8 cellular contexts compared by ENCODE assay signal in the genomic region with DNA sequence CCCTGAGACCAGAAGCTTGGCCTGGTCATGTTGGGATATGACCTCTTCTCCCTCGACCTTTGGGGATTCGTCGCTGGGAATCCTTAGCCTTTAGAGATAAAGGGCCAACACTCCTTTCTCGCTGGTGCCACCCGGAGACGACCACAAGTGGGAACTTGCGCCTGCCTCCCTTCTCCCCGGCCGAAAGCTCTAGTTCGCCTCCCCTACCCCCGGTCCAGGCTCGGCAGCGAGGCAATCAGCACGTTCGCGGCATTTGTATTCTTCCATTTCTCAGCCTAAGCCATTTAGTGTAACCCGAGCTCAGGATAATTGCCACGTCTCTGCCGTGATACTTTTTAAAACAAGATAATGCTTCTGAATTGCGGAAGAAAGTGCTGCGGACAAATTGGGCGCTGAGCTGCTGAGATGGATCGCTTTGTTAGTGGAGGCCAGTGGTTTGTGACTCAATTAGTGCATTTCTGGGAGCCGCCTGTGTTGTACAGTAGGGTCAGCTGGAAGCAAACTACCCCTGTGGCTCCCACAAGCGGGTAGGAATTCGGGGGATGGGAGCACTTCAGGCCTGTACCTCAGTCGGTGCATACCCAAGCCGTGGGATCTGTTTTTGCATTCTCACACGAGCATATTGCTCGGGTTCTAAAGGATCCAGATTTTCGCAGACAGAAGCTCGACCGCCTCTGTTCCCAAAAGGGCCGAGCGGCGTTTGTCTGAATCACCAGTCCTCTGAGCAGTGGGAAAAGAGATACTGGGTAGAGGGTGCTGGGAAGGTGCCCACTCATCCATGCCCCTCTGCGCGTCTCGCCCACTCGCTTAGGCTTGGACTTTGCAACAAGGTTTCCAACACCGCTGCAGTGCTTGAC. TPM values are rescaled to one million over a fixed set of nuclear protein-coding genes. Genes with fewer than 3 reads are reported as not detected.
DNase-seq lines count a peak whose midpoint lies in the region; ATAC-seq and TF ChIP-seq lines count a peak whose summit lies in the region.

No MANE protein-coding gene starts in this region.

- no peak overlapping the region for H3K27ac Mint-ChIP-seq in activated naive CD4-positive, alpha-beta T cell treated with anti-CD3 and anti-CD28 coated beads for 36 hours

- H3K9me3 Mint-ChIP-seq in activated naive CD4-positive, alpha-beta T cell treated with anti-CD3 and anti-CD28 coated beads for 36 hours: no peaks in the 10 kb centered on the region

- TF ChIP-seq EP300 in transverse colon (IDR thresholded peaks at IDR 0.05; ENCODE audit: low read depth): no peak

- H3K27me3 ChIP-seq in SJCRH30 (no peaks in the 10 kb centered on the region), right atrium auricular region (peaks cover 45 to 55% of the 10 kb centered on the region in 2 donors), stomach smooth muscle (ENCODE audit: control insufficient read depth in 1 of 2, insufficient read depth in 2 of 2, low read length in 2 of 2) (peaks cover 67 to 83% of the 10 kb centered on the region in 2 donors), transverse colon (peaks cover 100% of the 10 kb centered on the region)

- H3K36me3 ChIP-seq in SJCRH30 (no peaks in the 10 kb centered on the region), right atrium auricular region (no peaks in the 10 kb centered on the region), stomach smooth muscle (ENCODE audit: control insufficient read depth in 2 of 2, insufficient read depth in 2 of 2, low read length in 2 of 2) (no peaks in the 10 kb centered on the region), transverse colon (no peaks in the 10 kb centered on the region)

- no peak for DNase-seq in activated naive CD4-positive, alpha-beta T cell treated with anti-CD3 and anti-CD28 coated beads for 36 hours
- DNase-seq in activated naive CD4-positive, alpha-beta T cell treated with Interleukin-2 at 50 U/mL for 16 hours: no peak
- DNase-seq in SJCRH30 (no peak), right atrium auricular region (ENCODE audit: low spot score) (no peak), transverse colon (no peak)

- H3K9me3 ChIP-seq in SJCRH30 (replicated peaks) (no peaks in the 10 kb centered on the region), right atrium auricular region (no peaks in the 10 kb centered on the region), stomach smooth muscle (ENCODE audit: control insufficient read depth in 2 of 2, low read length in 2 of 2) (peaks cover 0 to 3% of the 10 kb centered on the region in 2 donors), transverse colon (no peaks in the 10 kb centered on the region)

- TF ChIP-seq CTCF in right atrium auricular region (IDR thresholded peaks at IDR 0.05) (no peak), transverse colon (IDR thresholded peaks at IDR 0.05) (no peak)

- intact Hi-C loops in activated naive CD4-positive, alpha-beta T cell treated with anti-CD3 and anti-CD28 coated beads for 36 hours (cut with micrococcal nuclease): loop anchor here (1.0 to 2.0 kb wide), 6 partner anchors 9 to 533 kb away; partner anchors contain the start of genes SLC38A6 and TRMT5
- intact Hi-C loops in transverse colon (cut with DNase I; ENCODE audit: low total_unique reads): no loop called here

- H3K4me3 ChIP-seq in SJCRH30 (peak overlapping the region; percentile 63), right atrium auricular region (peak overlapping the region; percentile 47 to 63), stomach smooth muscle (ENCODE audit: low read length in 2 of 2) (peak overlapping the region; percentile 66 to 74), transverse colon (peak overlapping the region in 2 of 4 donors; percentile 50 to 83)

- WGBS in transverse colon (ENCODE audit: low coverage in 1 of 2), 2 donors: 0 to 24% methylated on average over 3 to 36 of the region's 41 CpGs

- no peak for ATAC-seq in GM21360 (IDR thresholded peaks at IDR 0.05; ENCODE audit: unreplicated experiment)
- ATAC-seq in HG03108 (IDR thresholded peaks at IDR 0.05; ENCODE audit: unreplicated experiment): no peak

- H3K27ac ChIP-seq in SJCRH30: peak overlapping the region; percentile 86; the same call in 1 of the 2 replicates
- H3K27ac ChIP-seq in right atrium auricular region: no peak overlapping the region
- no peak overlapping the region for H3K27ac ChIP-seq in stomach smooth muscle (ENCODE audit: low read length)
- no peak overlapping the region for H3K27ac ChIP-seq in transverse colon

- no peaks in the 10 kb centered on the region for H3K36me3 Mint-ChIP-seq in activated naive CD4-positive, alpha-beta T cell treated with anti-CD3 and anti-CD28 coated beads for 36 hours (ENCODE audit: low read depth)

- peaks cover 26% of the 10 kb centered on the region for H3K4me1 ChIP-seq in SJCRH30
- H3K4me1 ChIP-seq in right atrium auricular region: peaks cover 0 to 35% of the 10 kb centered on the region in 2 donors
- H3K4me1 ChIP-seq in stomach smooth muscle (ENCODE audit: control insufficient read depth, insufficient read depth, low read length): peaks cover 23% of the 10 kb centered on the region
- H3K4me1 ChIP-seq in transverse colon: peaks cover 3 to 35% (median 24%) of the 10 kb centered on the region in 4 donors

- H3K4me1 Mint-ChIP-seq in activated naive CD4-positive, alpha-beta T cell treated with anti-CD3 and anti-CD28 coated beads for 36 hours (ENCODE audit: low read depth): peaks cover 45% of the 10 kb centered on the region

- in situ Hi-C loops in transverse colon (cut with MboI; ENCODE audit: low pct_ligation_motif_present in 1 of 4, low pct_unique_long_range_greater_than_20kb in 1 of 4, low sequenced_read_pairs in 3 of 4): no loop called here

- no peak for TF ChIP-seq POLR2A in transverse colon (IDR thresholded peaks at IDR 0.05)

- H3K4me3 Mint-ChIP-seq in activated naive CD4-positive, alpha-beta T cell treated with anti-CD3 and anti-CD28 coated beads for 36 hours: peak overlapping the region; percentile 75

- no peak overlapping the region for H3K9ac ChIP-seq in stomach smooth muscle (ENCODE audit: low read length in 2 of 2)

- H3K27me3 Mint-ChIP-seq in activated naive CD4-positive, alpha-beta T cell treated with anti-CD3 and anti-CD28 coated beads for 36 hours (ENCODE audit: low read depth): peaks cover 86% of the 10 kb centered on the region

- CTCF ChIA-PET in activated naive CD4-positive, alpha-beta T cell treated with anti-CD3 and anti-CD28 coated beads for 36 hours (lab: Charles Lee): no interaction called here

RNA-seq across cellular contexts. Expression of gene SIX1, which starts 6.8 kb away (rescaled TPM):
- not detected for total RNA-seq in activated naive CD4-positive, alpha-beta T cell treated with anti-CD3 and anti-CD28 coated beads for 36 hours
- total RNA-seq in SJCRH30 (2014; rRNA removed; shearing (Covaris generic)): 63.4 and 65.0 TPM in 2 replicates
- total RNA-seq in right atrium auricular region: not detected
- total RNA-seq in transverse colon: under 1 TPM in 1 of 4 donors, not detected in 3; 0.14 TPM

Comparison
In these comparisons a context has a peak if more than half of its experiments do, and no peak if none do; other contexts are left out.
1. RNA of gene SIX1, which starts 6.8 kb away (total RNA-seq): 63.4 to 65.0 TPM in SJCRH30; not detected in right atrium auricular region, not detected in activated naive CD4-positive, alpha-beta T cell treated with anti-CD3 and anti-CD28 coated beads for 36 hours and 0.14 TPM in transverse colon; every median in the first group is over 10 times any median in the second.